ENCODE assay signal across 12 cellular contexts in the genomic region with DNA sequence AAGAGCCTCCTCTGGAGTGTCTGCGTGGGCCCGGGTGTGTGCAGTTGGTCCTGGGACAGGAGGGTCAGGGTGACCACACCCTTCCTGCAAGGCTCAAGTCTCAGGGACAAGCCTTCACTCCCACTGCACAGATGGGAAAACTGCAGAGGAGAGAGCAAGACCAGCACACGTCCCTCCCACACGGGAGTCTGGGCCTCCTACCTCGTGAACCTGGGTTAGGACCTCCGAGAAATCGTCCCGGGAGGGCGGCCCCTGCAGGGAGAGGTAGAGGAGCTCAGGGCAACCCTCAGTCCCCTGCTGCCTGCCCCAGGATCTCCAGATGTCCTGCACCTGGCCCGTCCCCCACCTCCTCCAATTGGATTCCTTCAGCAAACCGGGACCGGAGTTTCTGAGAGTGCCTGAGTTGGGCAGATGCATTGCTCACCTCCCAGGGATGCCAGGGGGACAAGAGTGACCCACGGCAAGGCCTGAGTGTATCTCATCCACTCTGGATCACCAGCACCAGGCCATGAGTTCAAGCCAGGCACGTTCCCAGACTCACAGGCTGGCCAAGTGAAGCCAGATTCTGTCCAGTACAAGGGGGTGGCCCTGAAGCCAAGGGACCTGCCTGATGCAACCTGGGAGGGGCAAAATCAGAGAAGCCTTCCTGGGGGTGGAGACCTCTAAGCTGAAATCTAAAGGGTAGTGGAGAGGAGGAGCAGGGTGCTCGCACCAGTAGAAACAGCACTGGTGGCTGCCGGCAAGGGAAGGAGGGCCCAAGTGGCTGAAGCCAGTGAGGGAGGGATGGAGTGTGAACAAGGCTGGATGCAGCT. TPM values are rescaled to one million over a fixed set of nuclear protein-coding genes. Genes with fewer than 3 reads are reported as not detected.
DNase-seq lines count a peak whose midpoint lies in the region; ATAC-seq and TF ChIP-seq lines count a peak whose summit lies in the region.
"Had no signal": no experiment of that assay in that cellular context is flagged by ENCODE, and none has a peak within 500 bp of the region (broad histone marks: within the 10 kb centered on the region; RNA-seq: fewer than 3 reads in every experiment).

No MANE protein-coding gene starts in this region.

- H3K4me3 Mint-ChIP-seq in T-helper 2 cell treated with Interferon-gamma antibody and Interleukin-4, amounts not matched to agents 5 μg/mL and 100 μg/mL, for 36 hours, result peak overlapping the region; percentile 47
- no peak overlapping the region for H3K4me3 Mint-ChIP-seq in endothelial cell (ENCODE audit: unreplicated experiment)

- intact Hi-C loops in sigmoid colon (cut with DNase I), result loop anchor here (10.0 kb wide), 1 partner anchor 424 kb away; no protein-coding TSS in a partner anchor

- H4K20me1 ChIP-seq in OCI-LY3 (ENCODE audit: insufficient read depth, low read length), result 0 out of 2 replicates have a peak, but pooled peaks cover 4% of the 10 kb centered on the region

- no peaks in the 10 kb centered on the region for H3K36me3 ChIP-seq in OCI-LY3 (replicated peaks; ENCODE audit: low read depth, low read length)
- H3K36me3 ChIP-seq in parathyroid adenoma (ENCODE audit: control insufficient read depth, insufficient read depth, low read length), result no peaks in the 10 kb centered on the region
- H3K36me3 ChIP-seq in gastroesophageal sphincter, result peaks cover 0 to 3% of the 10 kb centered on the region in 2 donors
- no peaks in the 10 kb centered on the region for H3K36me3 ChIP-seq in sigmoid colon

- H3K27me3 ChIP-seq in OCI-LY3 (ENCODE audit: low read depth, low read length) (peaks cover 40% of the 10 kb centered on the region), parathyroid adenoma (ENCODE audit: control insufficient read depth, insufficient read depth, low read length) (no peaks in the 10 kb centered on the region), gastroesophageal sphincter (peaks cover 67% of the 10 kb centered on the region), sigmoid colon (peaks cover 22 to 69% (median 33%) of the 10 kb centered on the region in 3 donors)

- H3K4me2 ChIP-seq in OCI-LY3 (ENCODE audit: low read length), result 0 out of 2 replicates have a peak overlapping the region, but pooled peaks have one; percentile 82
- H3K4me2 ChIP-seq in parathyroid adenoma (ENCODE audit: low read length), result no peak overlapping the region

- no peak overlapping the region for H2AFZ ChIP-seq in OCI-LY3 (ENCODE audit: low read depth, low read length)
- H2AFZ ChIP-seq in parathyroid adenoma, result peak overlapping the region; percentile 50

- H3K27ac Mint-ChIP-seq in T-helper 2 cell treated with Interferon-gamma antibody and Interleukin-4, amounts not matched to agents 5 μg/mL and 100 μg/mL, for 36 hours, result peak overlapping the region; percentile 13
- H3K27ac Mint-ChIP-seq in endothelial cell (ENCODE audit: unreplicated experiment), result peak overlapping the region; percentile 24

- no peak overlapping the region for H3K9ac ChIP-seq in OCI-LY3 (ENCODE audit: low read length)
- no peak overlapping the region for H3K9ac ChIP-seq in parathyroid adenoma

- DNase-seq in T-helper 2 cell treated with Interferon-gamma antibody and Interleukin-4, amounts not matched to agents 5 μg/mL and 100 μg/mL, for 36 hours (ENCODE audit: low spot score), result no peak
- DNase-seq in T-helper 2 cell (no peak), endothelial cell (ENCODE audit: low spot score) (no peak), NCI-H510A treated with DMSO at 0.1 percent for 48 hours (lab: John Stamatoyannopoulos, UW) (no peak), sigmoid colon (no peak)
- DNase-seq: activated CD8-positive, alpha-beta memory T cell treated with anti-CD3 and anti-CD28 coated beads, Interleukin-2, amount 50 U/mL, for 4 hours; midbrain; NCI-H226 had no signal

- peaks cover 20% of the 10 kb centered on the region for H3K4me1 Mint-ChIP-seq in T-helper 2 cell treated with Interferon-gamma antibody and Interleukin-4, amounts not matched to agents 5 μg/mL and 100 μg/mL, for 36 hours (ENCODE audit: low read depth)
- H3K4me1 Mint-ChIP-seq in endothelial cell (ENCODE audit: unreplicated experiment), result peaks cover 11% of the 10 kb centered on the region

- peaks cover 21% of the 10 kb centered on the region for H3K4me1 ChIP-seq in OCI-LY3 (ENCODE audit: low read length)
- peaks cover 5% of the 10 kb centered on the region for H3K4me1 ChIP-seq in parathyroid adenoma
- H3K4me1 ChIP-seq in gastroesophageal sphincter, result peaks cover 0 to 43% (median 26%) of the 10 kb centered on the region in 3 donors
- peaks cover 0 to 33% (median 31%) of the 10 kb centered on the region in 4 donors for H3K4me1 ChIP-seq in sigmoid colon

- peaks cover 31% of the 10 kb centered on the region for H3K27me3 Mint-ChIP-seq in T-helper 2 cell treated with Interferon-gamma antibody and Interleukin-4, amounts not matched to agents 5 μg/mL and 100 μg/mL, for 36 hours (ENCODE audit: low read depth)
- H3K27me3 Mint-ChIP-seq in endothelial cell (ENCODE audit: unreplicated experiment), result peaks cover 14% of the 10 kb centered on the region

- H3K36me3 Mint-ChIP-seq in T-helper 2 cell treated with Interferon-gamma antibody and Interleukin-4, amounts not matched to agents 5 μg/mL and 100 μg/mL, for 36 hours (ENCODE audit: low read depth), result peaks cover 7% of the 10 kb centered on the region
- H3K36me3 Mint-ChIP-seq in endothelial cell (ENCODE audit: low read depth, unreplicated experiment), result peaks cover 8% of the 10 kb centered on the region

- 45% methylated on average over 3 of the region's 16 CpGs; no CpG with 5 or more reads in 1 of the 2 donors for WGBS in gastroesophageal sphincter (ENCODE audit: low coverage in 1 of 2), 2 donors
- WGBS in sigmoid colon, 2 donors, result 21 to 48% methylated on average over 16 of the region's 16 CpGs

- no peak for ATAC-seq in gastroesophageal sphincter

- TF ChIP-seq POLR2A in gastroesophageal sphincter (IDR thresholded peaks at IDR 0.05), result no peak
- no peak for TF ChIP-seq POLR2A in sigmoid colon (IDR thresholded peaks at IDR 0.05)

- H3K9me3 Mint-ChIP-seq in T-helper 2 cell treated with Interferon-gamma antibody and Interleukin-4, amounts not matched to agents 5 μg/mL and 100 μg/mL, for 36 hours, result no peaks in the 10 kb centered on the region
- no peaks in the 10 kb centered on the region for H3K9me3 Mint-ChIP-seq in endothelial cell (ENCODE audit: unreplicated experiment)

- TF ChIP-seq EP300 in gastroesophageal sphincter (IDR thresholded peaks at IDR 0.05) (no peak), sigmoid colon (IDR thresholded peaks at IDR 0.05) (no peak)

- TF ChIP-seq CTCF in OCI-LY3 (IDR thresholded peaks at IDR 0.05; ENCODE audit: low read depth, low read length) (no peak), endothelial cell (IDR thresholded peaks at IDR 0.05; ENCODE audit: unreplicated experiment) (no peak), parathyroid adenoma (IDR thresholded peaks at IDR 0.05) (no peak), gastroesophageal sphincter (IDR thresholded peaks at IDR 0.05) (no peak), sigmoid colon (IDR thresholded peaks at IDR 0.05) (no peak)

- H3K79me2 ChIP-seq in OCI-LY3 (ENCODE audit: low read length) (no peaks in the 10 kb centered on the region), parathyroid adenoma (no peaks in the 10 kb centered on the region)

- H3K4me3 ChIP-seq in OCI-LY3 (ENCODE audit: low read length), result no peak overlapping the region
- no peak overlapping the region for H3K4me3 ChIP-seq in parathyroid adenoma (ENCODE audit: low read depth, low read length)
- no peak overlapping the region for H3K4me3 ChIP-seq in gastroesophageal sphincter
- no peak overlapping the region for H3K4me3 ChIP-seq in sigmoid colon
- H3K4me3 ChIP-seq: SK-N-MC had no signal

- H3K9me3 ChIP-seq in OCI-LY3 (ENCODE audit: insufficient read depth, low read length), result no peaks in the 10 kb centered on the region
- H3K9me3 ChIP-seq in parathyroid adenoma (ENCODE audit: control insufficient read depth, low read length), result no peaks in the 10 kb centered on the region
- no peaks in the 10 kb centered on the region for H3K9me3 ChIP-seq in gastroesophageal sphincter
- H3K9me3 ChIP-seq in sigmoid colon, result no peaks in the 10 kb centered on the region

- no peak overlapping the region for H3K27ac ChIP-seq in OCI-LY3 (ENCODE audit: low read length)
- H3K27ac ChIP-seq in parathyroid adenoma, result no peak overlapping the region
- no peak overlapping the region for H3K27ac ChIP-seq in gastroesophageal sphincter
- H3K27ac ChIP-seq in sigmoid colon, result no peak overlapping the region
- H3K27ac ChIP-seq: SK-N-MC had no signal

RNA-seq across cellular contexts. Expression of a gene that starts 2.1 kb away (rescaled TPM):
- 2.4 TPM for total RNA-seq in endothelial cell (ENCODE audit: unreplicated experiment)
- 1 to 10 TPM in 2 of 4 donors, under 1 TPM in 1, not detected in 1; 0.66 to 3.4 (median 3.1) TPM for total RNA-seq in gastroesophageal sphincter
- total RNA-seq in sigmoid colon, result 1 to 10 TPM in 3 of 4 donors, under 1 TPM in 1; 0.16 to 4.2 (median 2.6) TPM
- polyA plus RNA-seq in sigmoid colon, result 1 to 10 TPM in 1 of 3 donors, under 1 TPM in 1, not detected in 1; 0.70 to 1.8 TPM

RNA-seq across cellular contexts. Expression of a gene that starts 9.2 kb away (rescaled TPM):
- total RNA-seq in endothelial cell (ENCODE audit: unreplicated experiment) (31.5 TPM), gastroesophageal sphincter (10 to 100 TPM in 2 of 4 donors, 1 to 10 TPM in 2; 8.9 to 15.0 (median 11.2) TPM), sigmoid colon (10 to 100 TPM in 2 of 4 donors, 1 to 10 TPM in 2; 6.0 to 11.9 (median 9.7) TPM)
- 10 to 100 TPM; 17.3 to 41.9 (median 24.6) TPM for polyA plus RNA-seq in sigmoid colon

RNA-seq across cellular contexts. Expression of a gene that starts 11.6 kb away (rescaled TPM):
- total RNA-seq in endothelial cell (ENCODE audit: unreplicated experiment) (25.0 TPM), gastroesophageal sphincter (10 to 100 TPM; 25.2 to 49.7 (median 31.7) TPM), sigmoid colon (10 to 100 TPM; 22.8 to 27.7 (median 25.5) TPM)
- 10 to 100 TPM; 25.2 to 51.1 (median 37.7) TPM for polyA plus RNA-seq in sigmoid colon

RNA-seq across cellular contexts. Expression of a gene that starts 29.0 kb away (rescaled TPM):
- total RNA-seq in endothelial cell (ENCODE audit: unreplicated experiment), result 80.0 TPM
- 100 to 1,000 TPM; 112 to 146 (median 132) TPM for total RNA-seq in gastroesophageal sphincter
- total RNA-seq in sigmoid colon, result 100 to 1,000 TPM; 107 to 125 (median 114) TPM
- polyA plus RNA-seq in sigmoid colon, result 100 to 1,000 TPM in 1 of 3 donors, 10 to 100 TPM in 2; 35.6 to 112 (median 87.1) TPM

RNA-seq across cellular contexts. Expression of a gene that starts 51.0 kb away (rescaled TPM):
- total RNA-seq in endothelial cell (ENCODE audit: unreplicated experiment) (63.3 TPM), gastroesophageal sphincter (10 to 100 TPM; 46.7 to 73.9 (median 49.7) TPM), sigmoid colon (10 to 100 TPM; 28.8 to 73.2 (median 48.7) TPM)
- 100 to 1,000 TPM in 1 of 3 donors, 10 to 100 TPM in 2; 85.9 to 254 (median 85.9) TPM for polyA plus RNA-seq in sigmoid colon
